ENCODE assay signal across 10 cellular contexts in genomic region chr17:81020767-81021497, GRCh38. TPM values are rescaled to one million over a fixed set of nuclear protein-coding genes. Genes with fewer than 3 reads are reported as not detected.
DNase-seq lines count a peak whose midpoint lies in the region; ATAC-seq, FAIRE-seq and TF ChIP-seq lines count a peak whose summit lies in the region.
"Had no signal": no experiment of that assay in that cellular context is flagged by ENCODE, and none has a peak within 500 bp of the region (broad histone marks: within the 10 kb centered on the region; RNA-seq: fewer than 3 reads in every experiment).

No MANE protein-coding gene starts in this region.

- H3K4me1 ChIP-seq in K562 (replicated peaks in 1 of 2; ENCODE audit: control insufficient read depth in 2 of 2, insufficient read depth in 2 of 2, low read length in 2 of 2) (peaks cover 47 to 54% of the 10 kb centered on the region in 2 experiments), hepatocyte (ENCODE audit: insufficient read depth) (peaks cover 14% of the 10 kb centered on the region), thymus (ENCODE audit: control insufficient read depth, insufficient read depth, low read length) (peaks cover 4% of the 10 kb centered on the region)

- TF ChIP-seq CTCF in K562 (IDR thresholded peaks at IDR 0.05 in 2 of 3, conservative IDR thresholded peaks at IDR 0.05 in 1 of 3; ENCODE audit: insufficient read depth in 2 of 3, low read depth in 1 of 3, low read length in 3 of 3) = no peak; a peak in 1 of 6 replicates
- no peak for TF ChIP-seq CTCF in hepatocyte (IDR thresholded peaks at IDR 0.05; ENCODE audit: poor library complexity)
- TF ChIP-seq CTCF in activated CD8-positive, alpha-beta T cell treated with anti-CD3 and anti-CD28 coated beads for 36 hours (IDR thresholded peaks at IDR 0.05) = no peak

- no peak overlapping the region for H3K27ac Mint-ChIP-seq in activated T-cell treated with anti-CD3 and anti-CD28 coated beads, Interleukin-2, amount 50 U/mL, for 72 hours
- no peak overlapping the region for H3K27ac Mint-ChIP-seq in activated CD8-positive, alpha-beta T cell treated with anti-CD3 and anti-CD28 coated beads for 36 hours

- 59% methylated on average over 18 of the region's 24 CpGs for WGBS in K562 (ENCODE audit: insufficient coverage, low coverage, missing lambda C conversion rate)
- WGBS in hepatocyte (ENCODE audit: low lambda C conversion rate, missing lambda C conversion rate) = 85% methylated on average over 24 of the region's 24 CpGs
- WGBS in thymus = 91% methylated on average over 24 of the region's 24 CpGs

- H3K9me3 ChIP-seq in K562 (replicated peaks; ENCODE audit: control insufficient read depth, insufficient read depth, low read depth, low read length) = peaks cover 8% of the 10 kb centered on the region
- H3K9me3 ChIP-seq in hepatocyte (ENCODE audit: low read depth) = no peaks in the 10 kb centered on the region
- no peaks in the 10 kb centered on the region for H3K9me3 ChIP-seq in thymus (ENCODE audit: control insufficient read depth)

- H3K4me3 ChIP-seq in K562 (no peak overlapping the region), hepatocyte (no peak overlapping the region), thymus (ENCODE audit: low read length) (no peak overlapping the region)
- H3K4me3 ChIP-seq: cardiac muscle cell had no signal

- no peaks in the 10 kb centered on the region for H4K20me1 ChIP-seq in K562 (replicated peaks; ENCODE audit: control insufficient read depth, insufficient read depth, low read length)
- no peaks in the 10 kb centered on the region for H4K20me1 ChIP-seq in hepatocyte (ENCODE audit: insufficient read depth, poor library complexity, severe bottlenecking)

- H3K4me1 Mint-ChIP-seq in activated T-cell treated with anti-CD3 and anti-CD28 coated beads, Interleukin-2, amount 50 U/mL, for 72 hours (ENCODE audit: low read depth) = peaks cover 20% of the 10 kb centered on the region
- H3K4me1 Mint-ChIP-seq in activated CD8-positive, alpha-beta T cell treated with anti-CD3 and anti-CD28 coated beads for 36 hours (ENCODE audit: low read depth) = peaks cover 37% of the 10 kb centered on the region

- H3K27me3 ChIP-seq in K562 (ENCODE audit: control insufficient read depth in 2 of 2, insufficient read depth in 2 of 2, low read length in 2 of 2) (no peaks in the 10 kb centered on the region), hepatocyte (no peaks in the 10 kb centered on the region), thymus (ENCODE audit: control insufficient read depth, insufficient read depth) (no peaks in the 10 kb centered on the region)
- H3K27me3 ChIP-seq: cardiac muscle cell had no signal

- no peaks in the 10 kb centered on the region for H3K27me3 Mint-ChIP-seq in activated T-cell treated with anti-CD3 and anti-CD28 coated beads, Interleukin-2, amount 50 U/mL, for 72 hours (ENCODE audit: low read depth)
- no peaks in the 10 kb centered on the region for H3K27me3 Mint-ChIP-seq in activated CD8-positive, alpha-beta T cell treated with anti-CD3 and anti-CD28 coated beads for 36 hours

- H3K36me3 Mint-ChIP-seq in activated T-cell treated with anti-CD3 and anti-CD28 coated beads, Interleukin-2, amount 50 U/mL, for 72 hours (ENCODE audit: insufficient read depth in 2 of 2) = peaks cover 2 to 8% of the 10 kb centered on the region in 2 donors
- H3K36me3 Mint-ChIP-seq in activated CD8-positive, alpha-beta T cell treated with anti-CD3 and anti-CD28 coated beads for 36 hours (ENCODE audit: low read depth) = peaks cover 6% of the 10 kb centered on the region

- H3K4me2 ChIP-seq in K562 (ENCODE audit: insufficient read depth, low read length) = peak overlapping the region; percentile 23
- H3K4me2 ChIP-seq in hepatocyte = no peak overlapping the region

- H2AFZ ChIP-seq in K562 (ENCODE audit: low read depth, low read length) (no peak overlapping the region; the same call in 1 of the 2 replicates), hepatocyte (no peak overlapping the region)

- no peak for ATAC-seq in K562
- no peak for ATAC-seq in activated T-cell treated with anti-CD3 and anti-CD28 coated beads, Interleukin-2, amount 50 U/mL, for 72 hours (replicated peaks in 1 of 2)
- ATAC-seq in activated CD8-positive, alpha-beta T cell treated with anti-CD3 and anti-CD28 coated beads for 36 hours = no peak
- ATAC-seq in HG03378 (IDR thresholded peaks at IDR 0.05; ENCODE audit: unreplicated experiment) = no peak

- FAIRE-seq in K562 (lab: Jason Lieb, UNC) = no peak

- no peak overlapping the region for H3K4me3 Mint-ChIP-seq in activated T-cell treated with anti-CD3 and anti-CD28 coated beads, Interleukin-2, amount 50 U/mL, for 72 hours
- no peak overlapping the region for H3K4me3 Mint-ChIP-seq in activated CD8-positive, alpha-beta T cell treated with anti-CD3 and anti-CD28 coated beads for 36 hours

- CTCF ChIA-PET in K562 (lab: Yijun Ruan, JAX; ENCODE audit: low intra/inter-chr PET ratio) = interaction anchor here (0.5 kb wide), 1 partner anchor 14 kb away, joined by 5 read pairs; no protein-coding TSS in a partner anchor
- CTCF ChIA-PET in activated CD8-positive, alpha-beta T cell treated with anti-CD3 and anti-CD28 coated beads for 36 hours (lab: Charles Lee) = interaction anchor here (1.3 to 4.8 kb wide), 2 partner anchors 17 to 82 kb away, joined by 3 to 28 read pairs; no protein-coding TSS in a partner anchor

- TF ChIP-seq POLR2A in K562 (conservative IDR thresholded peaks at IDR 0.05) = no peak

- TF ChIP-seq EP300 in K562 (IDR thresholded peaks at IDR 0.05; ENCODE audit: low read length) = no peak

- no peak for TF ChIP-seq RAD21 in K562 (CRISPR knock-in tag; conservative IDR thresholded peaks at IDR 0.05 in 1 of 2, IDR thresholded peaks at IDR 0.05 in 1 of 2)

- peak in 61 of 76 experiments; percentile 10 to 75 (median 55) for DNase-seq in HUDEP-2 (lab: John Stamatoyannopoulos, UW; ENCODE audit: unreplicated experiment in 76 of 76)
- DNase-seq in K562 (ENCODE audit: extremely low read depth in 1 of 4, low spot score in 3 of 4) = peak; percentile 50 to 65 (median 57)
- DNase-seq in hepatocyte (ENCODE audit: low spot score) = peak; percentile 16
- DNase-seq in activated T-cell treated with anti-CD3 and anti-CD28 coated beads, Interleukin-2, amount 50 U/mL, for 72 hours = no peak
- no peak for DNase-seq in activated CD8-positive, alpha-beta T cell treated with anti-CD3 and anti-CD28 coated beads for 36 hours
- no peak for DNase-seq in hippocampal formation (lab: John Stamatoyannopoulos, UW)
- DNase-seq: activated CD4-positive, alpha-beta T cell treated with anti-CD3 and anti-CD28 coated beads for 48 hours had no signal

- intact Hi-C loops in K562 (cut with micrococcal nuclease) = no loop called here
- intact Hi-C loops in activated CD8-positive, alpha-beta T cell treated with anti-CD3 and anti-CD28 coated beads for 36 hours (cut with micrococcal nuclease) = no loop called here

- no peaks in the 10 kb centered on the region for H3K9me1 ChIP-seq in K562 (ENCODE audit: control insufficient read depth, insufficient read depth, low read length)

- H3K9ac ChIP-seq in K562 (ENCODE audit: insufficient read depth in 1 of 2, low read depth in 2 of 2, low read length in 2 of 2) = peak overlapping the region; percentile 8 to 86; a peak in 3 of 4 replicates

- H3K27ac ChIP-seq in K562 (ENCODE audit: extremely low read depth, low read depth, low read length) (0 out of 3 replicates have a peak overlapping the region, but pooled peaks have one; percentile 37), hepatocyte (no peak overlapping the region), thymus (ENCODE audit: low read depth) (peak overlapping the region; percentile 64)
- H3K27ac ChIP-seq: cardiac muscle cell had no signal

- H3K36me3 ChIP-seq in K562 (ENCODE audit: control insufficient read depth, insufficient read depth, low read length) = no peaks in the 10 kb centered on the region; the same call in 2 of the 3 replicates
- H3K36me3 ChIP-seq in hepatocyte (replicated peaks; ENCODE audit: insufficient read depth, low read depth) = no peaks in the 10 kb centered on the region
- no peaks in the 10 kb centered on the region for H3K36me3 ChIP-seq in thymus (ENCODE audit: control insufficient read depth, insufficient read depth)
- H3K36me3 ChIP-seq: cardiac muscle cell had no signal

- in situ Hi-C loops in K562 (cut with MboI) = no loop called here

- H3K9me2 ChIP-seq in hepatocyte (replicated peaks; ENCODE audit: insufficient read depth) = no peaks in the 10 kb centered on the region

- no TSS peak for BruUV-seq in K562 (replicated peaks; lab: Mats Ljungman, UMichigan)

- H3K79me2 ChIP-seq in K562 (ENCODE audit: control insufficient read depth, insufficient read depth, low read length) = peaks cover 21% of the 10 kb centered on the region; the same call in 2 of the 3 replicates
- H3K79me2 ChIP-seq in hepatocyte = no peaks in the 10 kb centered on the region

- H3K9me3 Mint-ChIP-seq in activated T-cell treated with anti-CD3 and anti-CD28 coated beads, Interleukin-2, amount 50 U/mL, for 72 hours = peaks cover 0 to 2% of the 10 kb centered on the region in 2 donors
- H3K9me3 Mint-ChIP-seq in activated CD8-positive, alpha-beta T cell treated with anti-CD3 and anti-CD28 coated beads for 36 hours = peaks cover 4% of the 10 kb centered on the region

- POLR2A ChIA-PET in K562 (lab: Yijun Ruan, JAX) = interaction anchor here (0.6 to 2.4 kb wide), 6 partner anchors 20 to 566 kb away, joined by 3 to 13 read pairs (median 3); partner anchors contain the start of genes NDUFAF8 and TEPSIN
- POLR2A ChIA-PET in activated CD8-positive, alpha-beta T cell treated with anti-CD3 and anti-CD28 coated beads for 36 hours (lab: Charles Lee) = interaction anchor here (0.9 kb wide), 1 partner anchor 14 kb away, joined by 3 read pairs; no protein-coding TSS in a partner anchor

RNA-seq across cellular contexts. Expression of gene BAIAP2, which starts 14.0 kb away (rescaled TPM):
- 69.8 and 141 TPM in 2 replicates for total RNA-seq in K562 (2011; cell fraction: chromatin; rRNA removed; ENCODE audit: low replicate concordance)
- 54.5 and 61.0 TPM in 2 replicates for total RNA-seq in K562 (2011; cell fraction: nucleolus; rRNA removed)
- total RNA-seq in K562 (2011; cell fraction: nucleoplasm; rRNA removed) = 40.5 and 42.0 TPM in 2 replicates
- 26.7 and 31.9 TPM in 2 replicates for total RNA-seq in K562 (2014; rRNA removed)
- 14.2 and 17.7 TPM in 2 replicates for total RNA-seq in K562 (2014; rRNA removed; fragmentation: Illumina TruSeq; extraction: Trizol)
- 18.4 and 21.2 TPM in 2 replicates for total RNA-seq in K562 (2015; rRNA removed; fragmentation: Illumina TruSeq; extraction: Trizol)
- total RNA-seq in K562 (2021) = 44.7 and 51.6 TPM in 2 replicates
- polyA plus RNA-seq in K562 (2011; rRNA removed) = 9.8 and 13.6 TPM in 2 replicates
- polyA plus RNA-seq in K562 (2011; cell fraction: cytosol; rRNA removed) = 9.8 and 28.7 TPM in 2 replicates
- 37.7 and 77.3 TPM in 2 replicates for polyA plus RNA-seq in K562 (2011; cell fraction: nucleus; rRNA removed)
- polyA plus RNA-seq in K562 (2012) = 37.1 and 42.6 TPM in 2 replicates
- 20.7 and 30.0 TPM in 2 replicates for polyA plus RNA-seq in K562 (2014; fragmentation: Illumina TruSeq; extraction: Trizol)
- polyA plus RNA-seq in K562 (2014; fragmentation: Nextera tagmentation; extraction: Ambion mirVana) = 1 to 10 TPM; 2.3 to 2.4 TPM
- polyA plus RNA-seq in K562 (2014; rRNA removed) = 17.3 and 23.2 TPM in 2 replicates
- polyA minus RNA-seq in K562 (2011; rRNA and poly(A)+ RNA removed) = 11.9 and 13.6 TPM in 2 replicates
- polyA minus RNA-seq in K562 (2011; cell fraction: cytosol; rRNA and poly(A)+ RNA removed) = 22.8 and 24.8 TPM in 2 replicates
- polyA minus RNA-seq in K562 (2011; cell fraction: nucleus; rRNA and poly(A)+ RNA removed) = 38.3 and 38.6 TPM in 2 replicates
- 15.8 and 27.1 TPM in 2 replicates for total RNA-seq in hepatocyte
- polyA plus RNA-seq in hepatocyte = 49.7 and 60.0 TPM in 2 replicates
- 23.1 TPM for polyA plus RNA-seq in thymus
- 1 to 10 TPM; 8.7 TPM for total RNA-seq in activated T-cell treated with anti-CD3 and anti-CD28 coated beads, Interleukin-2, amount 50 U/mL, for 72 hours
- 1 to 10 TPM; 5.9 to 6.3 TPM for total RNA-seq in activated CD8-positive, alpha-beta T cell treated with anti-CD3 and anti-CD28 coated beads for 36 hours

RNA-seq across cellular contexts. Expression of gene CHMP6, which starts 29.3 kb away (rescaled TPM):
- total RNA-seq in K562 (2011; cell fraction: chromatin; rRNA removed; ENCODE audit: low replicate concordance) = 33.8 and 66.2 TPM in 2 replicates
- 40.5 and 47.9 TPM in 2 replicates for total RNA-seq in K562 (2011; cell fraction: nucleolus; rRNA removed)
- total RNA-seq in K562 (2011; cell fraction: nucleoplasm; rRNA removed) = 22.9 and 24.6 TPM in 2 replicates
- 10.3 and 12.9 TPM in 2 replicates for total RNA-seq in K562 (2014; rRNA removed)
- total RNA-seq in K562 (2014; rRNA removed; fragmentation: Illumina TruSeq; extraction: Trizol) = 14.4 and 15.7 TPM in 2 replicates
- total RNA-seq in K562 (2015; rRNA removed; fragmentation: Illumina TruSeq; extraction: Trizol) = 12.7 and 13.8 TPM in 2 replicates
- total RNA-seq in K562 (2021) = 25.6 and 26.8 TPM in 2 replicates
- polyA plus RNA-seq in K562 (2011; rRNA removed) = 8.0 and 13.4 TPM in 2 replicates
- 10.5 and 35.5 TPM in 2 replicates for polyA plus RNA-seq in K562 (2011; cell fraction: cytosol; rRNA removed)
- polyA plus RNA-seq in K562 (2011; cell fraction: nucleus; rRNA removed) = 10.7 and 20.1 TPM in 2 replicates
- polyA plus RNA-seq in K562 (2012) = 13.7 and 20.1 TPM in 2 replicates
- 11.4 and 15.5 TPM in 2 replicates for polyA plus RNA-seq in K562 (2014; fragmentation: Illumina TruSeq; extraction: Trizol)
- 1 to 10 TPM in 1 of 2 experiments, under 1 TPM in 1; 0.25 to 1.8 TPM for polyA plus RNA-seq in K562 (2014; fragmentation: Nextera tagmentation; extraction: Ambion mirVana)
- polyA plus RNA-seq in K562 (2014; rRNA removed) = 28.3 and 30.4 TPM in 2 replicates
- polyA minus RNA-seq in K562 (2011; rRNA and poly(A)+ RNA removed) = 11.2 and 15.9 TPM in 2 replicates
- polyA minus RNA-seq in K562 (2011; cell fraction: cytosol; rRNA and poly(A)+ RNA removed) = 5.0 and 8.7 TPM in 2 replicates
- 13.5 and 13.7 TPM in 2 replicates for polyA minus RNA-seq in K562 (2011; cell fraction: nucleus; rRNA and poly(A)+ RNA removed)
- 16.9 and 27.8 TPM in 2 replicates for total RNA-seq in hepatocyte
- 30.8 and 38.3 TPM in 2 replicates for polyA plus RNA-seq in hepatocyte
- 30.8 TPM for polyA plus RNA-seq in thymus
- total RNA-seq in activated T-cell treated with anti-CD3 and anti-CD28 coated beads, Interleukin-2, amount 50 U/mL, for 72 hours = 10 to 100 TPM; 11.2 to 12.2 TPM
- 10 to 100 TPM; 13.9 to 16.7 TPM for total RNA-seq in activated CD8-positive, alpha-beta T cell treated with anti-CD3 and anti-CD28 coated beads for 36 hours

Comparison
In these comparisons a context has a peak if more than half of its experiments do, and no peak if none do; other contexts are left out.
1. DNase-seq: peak in HUDEP-2 (61 of 76), K562 (4 of 4) and hepatocyte (single experiment); none in activated T-cell treated with anti-CD3 and anti-CD28 coated beads, Interleukin-2, amount 50 U/mL, for 72 hours (0 of 2), activated CD8-positive, alpha-beta T cell treated with anti-CD3 and anti-CD28 coated beads for 36 hours (single experiment) and hippocampal formation (0 of 2).